ENCODE assay signal across 9 cellular contexts in the genomic region with DNA sequence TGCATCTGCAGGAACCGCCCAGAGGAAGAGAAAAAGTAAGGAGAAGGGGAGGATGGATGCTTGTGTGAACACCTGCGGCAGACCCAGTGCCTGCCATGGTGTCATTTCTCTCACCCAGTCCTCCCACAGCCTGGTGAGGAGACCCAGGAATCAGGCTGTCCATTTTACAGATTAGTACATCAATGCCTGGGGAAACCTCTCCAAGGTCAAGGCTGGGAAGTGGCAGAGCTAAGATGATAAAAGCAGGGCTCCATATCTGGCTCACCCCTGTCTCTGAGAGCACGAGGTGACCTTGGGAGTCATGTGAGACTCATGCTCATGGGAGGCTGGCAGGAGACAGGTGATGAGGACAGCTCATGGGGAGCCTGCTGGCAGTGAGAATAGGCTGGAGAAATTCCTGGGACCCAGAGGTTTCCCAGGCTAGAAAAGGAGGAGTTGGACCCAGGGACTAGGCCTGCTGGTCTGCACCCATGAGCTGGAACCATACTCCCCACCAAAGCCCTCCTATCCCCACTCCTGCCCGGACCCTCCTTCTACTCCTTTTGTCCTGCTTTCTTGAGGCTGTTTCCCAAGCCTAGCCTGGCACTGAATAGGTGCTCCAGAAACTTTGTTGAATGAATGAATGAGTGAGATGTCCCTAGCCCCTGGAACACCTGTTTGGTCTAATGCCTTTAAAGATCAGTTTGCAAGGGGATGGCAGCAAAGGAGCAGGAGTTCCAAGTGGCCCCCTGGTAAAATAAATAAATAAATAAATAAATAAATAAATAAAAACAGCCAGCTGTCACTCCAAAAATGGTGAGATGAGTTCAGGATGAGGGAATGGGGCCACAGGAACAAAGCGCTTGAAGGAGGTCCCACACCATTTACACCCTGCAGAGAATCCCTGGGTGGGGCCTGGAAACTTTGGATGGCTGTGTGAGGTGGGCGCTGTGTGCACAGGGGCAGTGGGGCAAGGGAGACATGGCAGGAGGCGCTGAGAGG. TPM values are rescaled to one million over a fixed set of nuclear protein-coding genes. Genes with fewer than 3 reads are reported as not detected.
A peak's percentile ranks its signal among the peaks of the same experiment; 100 is the strongest.
DNase-seq lines count a peak whose midpoint lies in the region; ATAC-seq and TF ChIP-seq lines count a peak whose summit lies in the region.
"Had no signal": no experiment of that assay in that cellular context is flagged by ENCODE, and none has a peak within 500 bp of the region (broad histone marks: within the 10 kb centered on the region; RNA-seq: fewer than 3 reads in every experiment).

No MANE protein-coding gene starts in this region.

- H3K27me3 ChIP-seq in Karpas-422 (ENCODE audit: low read length), result no peaks in the 10 kb centered on the region

- H3K27ac Mint-ChIP-seq in dendritic cell treated with granulocyte-macrophage colony-stimulating factor and Interleukin-4, amounts not matched to agents 40 ng/mL and 50 ng/mL, for 4 days, result peak overlapping the region; percentile 92
- H3K27ac Mint-ChIP-seq in naive thymus-derived CD8-positive, alpha-beta T cell, result peak overlapping the region in 7 of 10 donors; percentile 40 to 80 (median 62)

- peak overlapping the region; percentile 74 for H3K4me2 ChIP-seq in Karpas-422 (ENCODE audit: low read depth, low read length, poor library complexity, severe bottlenecking)

- H3K4me3 ChIP-seq in AG10803 (ENCODE audit: low read length) (peak overlapping the region; percentile 95), Karpas-422 (ENCODE audit: low read length) (peak overlapping the region; percentile 74)

- no peak for TF ChIP-seq CTCF in AG10803 (conservative IDR thresholded peaks at IDR 0.05; ENCODE audit: low read length)

- peaks cover 44% of the 10 kb centered on the region for H3K4me1 Mint-ChIP-seq in dendritic cell treated with granulocyte-macrophage colony-stimulating factor and Interleukin-4, amounts not matched to agents 40 ng/mL and 50 ng/mL, for 4 days (ENCODE audit: low read depth)
- peaks cover 12 to 31% (median 21%) of the 10 kb centered on the region in 4 donors for H3K4me1 Mint-ChIP-seq in naive thymus-derived CD8-positive, alpha-beta T cell

- no peaks in the 10 kb centered on the region for H3K9me3 Mint-ChIP-seq in dendritic cell treated with granulocyte-macrophage colony-stimulating factor and Interleukin-4, amounts not matched to agents 40 ng/mL and 50 ng/mL, for 4 days
- no peaks in the 10 kb centered on the region for H3K9me3 Mint-ChIP-seq in naive thymus-derived CD8-positive, alpha-beta T cell

- H3K9ac ChIP-seq in Karpas-422 (ENCODE audit: low read length), result peak overlapping the region; percentile 74

- no peaks in the 10 kb centered on the region for H4K20me1 ChIP-seq in Karpas-422 (ENCODE audit: insufficient read depth, low read depth, low read length)

- intact Hi-C loops in dendritic cell treated with granulocyte-macrophage colony-stimulating factor and Interleukin-4, amounts not matched to agents 40 ng/mL and 50 ng/mL, for 4 days (cut with micrococcal nuclease), result no loop called here

- no peaks in the 10 kb centered on the region for H3K9me3 ChIP-seq in Karpas-422 (ENCODE audit: low read length)

- H3K27me3 Mint-ChIP-seq in dendritic cell treated with granulocyte-macrophage colony-stimulating factor and Interleukin-4, amounts not matched to agents 40 ng/mL and 50 ng/mL, for 4 days, result peaks cover 2% of the 10 kb centered on the region
- peaks cover 0 to 3% (median 0%) of the 10 kb centered on the region in 5 donors for H3K27me3 Mint-ChIP-seq in naive thymus-derived CD8-positive, alpha-beta T cell

- peaks cover 9% of the 10 kb centered on the region for H3K79me2 ChIP-seq in Karpas-422 (ENCODE audit: low read length)

- POLR2A ChIA-PET in naive thymus-derived CD8-positive, alpha-beta T cell (lab: Charles Lee), result interaction anchor here (0.9 to 1.8 kb wide), 2 partner anchors 20 to 38 kb away, joined by 3 to 6 read pairs; a partner anchor contains a TSS

- H3K36me3 ChIP-seq in Karpas-422 (ENCODE audit: insufficient read depth, low read length), result no peaks in the 10 kb centered on the region

- H3K27ac ChIP-seq in Karpas-422 (ENCODE audit: low read length), result no peak overlapping the region

- H3K36me3 Mint-ChIP-seq in dendritic cell treated with granulocyte-macrophage colony-stimulating factor and Interleukin-4, amounts not matched to agents 40 ng/mL and 50 ng/mL, for 4 days (ENCODE audit: low read depth), result peaks cover 49% of the 10 kb centered on the region
- H3K36me3 Mint-ChIP-seq in naive thymus-derived CD8-positive, alpha-beta T cell, result peaks cover 0 to 3% (median 2%) of the 10 kb centered on the region in 3 donors

- H3K4me1 ChIP-seq in Karpas-422 (ENCODE audit: low read length), result peaks cover 11% of the 10 kb centered on the region

- H3K9me2 ChIP-seq in Karpas-422 (replicated peaks; ENCODE audit: insufficient read depth, low read length), result no peaks in the 10 kb centered on the region

- DNase-seq in AG10803 (ENCODE audit: low read depth), result no peak
- DNase-seq in Karpas-422, result no peak
- DNase-seq in naive thymus-derived CD8-positive, alpha-beta T cell, result peak in 1 of 10 donors; percentile 52
- DNase-seq in DMS79 (lab: John Stamatoyannopoulos, UW), result no peak
- no peak for DNase-seq in AML-193 (lab: John Stamatoyannopoulos, UW)
- DNase-seq: NCI-H1436 had no signal

- peak overlapping the region; percentile 91 for H3K4me3 Mint-ChIP-seq in dendritic cell treated with granulocyte-macrophage colony-stimulating factor and Interleukin-4, amounts not matched to agents 40 ng/mL and 50 ng/mL, for 4 days
- peak overlapping the region; percentile 57 to 93 (median 78) for H3K4me3 Mint-ChIP-seq in naive thymus-derived CD8-positive, alpha-beta T cell

- no peak overlapping the region for H2AFZ ChIP-seq in Karpas-422 (ENCODE audit: low read length)

- no peak for ATAC-seq in naive thymus-derived CD8-positive, alpha-beta T cell
- ATAC-seq in HG03159 (IDR thresholded peaks at IDR 0.05; ENCODE audit: unreplicated experiment), result no peak
- no peak for ATAC-seq in GM19035 (IDR thresholded peaks at IDR 0.05; ENCODE audit: unreplicated experiment)

RNA-seq across cellular contexts. Expression of a gene that starts 1.6 kb away (rescaled TPM):
- 4.8 and 6.3 TPM in 2 replicates for total RNA-seq in Karpas-422 (2014; rRNA removed; shearing (Covaris generic); ENCODE audit: low replicate concordance)
- total RNA-seq in naive thymus-derived CD8-positive, alpha-beta T cell, result 1 to 10 TPM; 9.3 to 10.0 TPM
- 1 to 10 TPM in 1 of 3 donors, under 1 TPM in 2; 0.17 to 2.5 (median 0.91) TPM for polyA plus RNA-seq in naive thymus-derived CD8-positive, alpha-beta T cell

RNA-seq across cellular contexts. Expression of a gene that starts 23.3 kb away (rescaled TPM):
- total RNA-seq in Karpas-422 (2014; rRNA removed; shearing (Covaris generic); ENCODE audit: low replicate concordance), result 57.9 and 66.4 TPM in 2 replicates
- total RNA-seq in naive thymus-derived CD8-positive, alpha-beta T cell, result 100 to 1,000 TPM; 112 to 114 TPM
- polyA plus RNA-seq in naive thymus-derived CD8-positive, alpha-beta T cell, result 10 to 100 TPM; 24.4 to 52.4 (median 27.2) TPM

RNA-seq across cellular contexts. Expression of a gene that starts 23.6 kb away (rescaled TPM):
- 8.9 and 15.0 TPM in 2 replicates for total RNA-seq in Karpas-422 (2014; rRNA removed; shearing (Covaris generic); ENCODE audit: low replicate concordance)
- 1 to 10 TPM; 2.0 to 4.1 TPM for total RNA-seq in naive thymus-derived CD8-positive, alpha-beta T cell
- polyA plus RNA-seq in naive thymus-derived CD8-positive, alpha-beta T cell, result under 1 TPM; 0.11 to 0.38 (median 0.31) TPM

RNA-seq across cellular contexts. Expression of a gene that starts 37.2 kb away (rescaled TPM):
- total RNA-seq in Karpas-422 (2014; rRNA removed; shearing (Covaris generic); ENCODE audit: low replicate concordance), result 32.3 and 35.5 TPM in 2 replicates
- 10 to 100 TPM; 50.2 to 53.7 TPM for total RNA-seq in naive thymus-derived CD8-positive, alpha-beta T cell
- polyA plus RNA-seq in naive thymus-derived CD8-positive, alpha-beta T cell, result 10 to 100 TPM; 39.7 to 43.1 (median 40.6) TPM
